Comparison of ENCODE assay signal across 8 cellular contexts in the genomic region with DNA sequence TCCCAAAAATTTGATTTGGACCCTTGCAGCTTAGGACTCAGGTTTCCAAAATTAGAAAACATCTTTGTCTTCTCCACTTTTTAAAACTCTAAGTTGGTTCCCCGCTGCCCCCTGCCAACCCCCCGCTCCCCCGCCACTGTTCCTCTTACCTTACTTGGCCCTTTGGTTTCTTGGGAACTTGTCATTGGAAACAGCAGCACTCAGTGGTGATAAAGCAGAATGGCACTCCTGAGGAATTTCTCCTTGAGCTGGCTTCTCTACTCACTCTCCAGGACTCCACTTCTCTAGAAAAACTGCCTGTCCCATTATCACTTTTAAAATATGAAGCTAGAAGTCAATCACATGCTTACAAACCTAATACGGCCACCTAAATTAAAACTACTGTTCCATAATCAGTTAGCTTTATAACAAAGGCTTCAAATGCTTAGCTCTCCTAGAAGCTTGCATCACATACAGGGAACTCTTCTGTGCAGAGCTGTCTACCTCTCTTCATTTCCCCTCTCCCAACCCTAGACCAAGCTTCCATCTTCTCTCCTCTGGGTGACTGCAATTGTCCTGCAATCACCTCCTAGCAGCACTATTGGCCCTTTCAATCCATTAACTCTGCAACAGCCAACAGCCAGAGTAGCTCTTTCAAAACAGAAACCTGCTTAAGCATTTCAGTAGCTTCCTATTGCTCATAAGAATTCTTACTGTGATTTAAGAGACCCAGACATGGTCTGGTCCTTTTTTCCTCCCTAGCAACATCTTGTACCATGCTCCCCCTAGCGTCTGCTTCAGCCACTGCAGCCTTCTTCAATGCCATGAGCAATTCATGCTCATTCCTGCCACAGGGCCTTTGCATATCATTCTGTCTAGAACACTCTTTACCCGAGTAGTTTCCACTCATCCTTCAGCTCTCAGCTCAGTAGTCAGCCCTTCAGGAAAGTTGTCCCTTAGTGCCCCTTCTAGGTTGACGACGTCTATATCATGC. TPM values are rescaled to one million over a fixed set of nuclear protein-coding genes. Genes with fewer than 3 reads are reported as not detected.
DNase-seq lines count a peak whose midpoint lies in the region; ATAC-seq and TF ChIP-seq lines count a peak whose summit lies in the region.

No MANE protein-coding gene starts in this region.

- WGBS in hepatocyte (ENCODE audit: low lambda C conversion rate, missing lambda C conversion rate), result 61% methylated on average over 8 of the region's 8 CpGs

- H3K79me2 ChIP-seq in GM23338 (replicated peaks; ENCODE audit: insufficient read depth) (no peaks in the 10 kb centered on the region), Loucy (ENCODE audit: insufficient read depth, low read length) (no peaks in the 10 kb centered on the region), hepatocyte (no peaks in the 10 kb centered on the region)

- H3K27me3 Mint-ChIP-seq in GM23338 (ENCODE audit: insufficient read depth, low read depth, poor library complexity), result peaks cover 2% of the 10 kb centered on the region
- H3K27me3 Mint-ChIP-seq in T-helper 17 cell, result peaks cover 11% of the 10 kb centered on the region

- DNase-seq in GM10266 (ENCODE audit: extremely low spot score) (peak; percentile 51), GM23338 (ENCODE audit: low spot score) (peak; percentile 91), T-helper 17 cell (peak; percentile 21 to 42 (median 34)), ascending aorta (ENCODE audit: low spot score in 2 of 2) (peak; percentile 11 to 78), hepatocyte (ENCODE audit: low spot score) (peak; percentile 81), gastrocnemius medialis (peak; percentile 8 to 48), NCI-H226 (no peak)

- intact Hi-C loops in ascending aorta (cut with DNase I), result loop anchor here (5.0 kb wide), 3 partner anchors 273 to 413 kb away; partner anchors contain the start of genes FZD5 and METTL21A
- intact Hi-C loops in gastrocnemius medialis (cut with DNase I; ENCODE audit: low total_unique reads), result loop anchor here (2.0 kb wide), 1 partner anchor 294 kb away; no protein-coding TSS in a partner anchor

- H3K36me3 Mint-ChIP-seq in GM23338 (ENCODE audit: low read depth), result no peaks in the 10 kb centered on the region
- H3K36me3 Mint-ChIP-seq in T-helper 17 cell (ENCODE audit: low read depth), result no peaks in the 10 kb centered on the region

- in situ Hi-C loops in gastrocnemius medialis (cut with MboI; ENCODE audit: low sequenced_read_pairs in 4 of 4), result loop anchor here in 2 of 4 donors (25.0 kb wide), 2 partner anchors 403 to 428 kb away; partner anchors contain the start of gene METTL21A (in 1 of the 2)

- H3K9me3 ChIP-seq in Loucy (ENCODE audit: insufficient read depth, low read depth, low read length), result no peaks in the 10 kb centered on the region
- H3K9me3 ChIP-seq in T-helper 17 cell (ENCODE audit: control insufficient read depth, low read length, poor library complexity, severe bottlenecking), result no peaks in the 10 kb centered on the region
- no peaks in the 10 kb centered on the region for H3K9me3 ChIP-seq in ascending aorta
- H3K9me3 ChIP-seq in hepatocyte (ENCODE audit: low read depth), result no peaks in the 10 kb centered on the region
- no peaks in the 10 kb centered on the region for H3K9me3 ChIP-seq in gastrocnemius medialis

- H3K27me3 ChIP-seq in GM23338 (ENCODE audit: insufficient read depth) (no peaks in the 10 kb centered on the region), Loucy (ENCODE audit: insufficient read depth, low read length, poor library complexity, severe bottlenecking) (no peaks in the 10 kb centered on the region), ascending aorta (no peaks in the 10 kb centered on the region), hepatocyte (no peaks in the 10 kb centered on the region), gastrocnemius medialis (no peaks in the 10 kb centered on the region)

- H3K36me3 ChIP-seq in GM23338 (ENCODE audit: insufficient read depth) (no peaks in the 10 kb centered on the region), Loucy (ENCODE audit: insufficient read depth, low read length) (no peaks in the 10 kb centered on the region), ascending aorta (no peaks in the 10 kb centered on the region), hepatocyte (replicated peaks; ENCODE audit: insufficient read depth, low read depth) (no peaks in the 10 kb centered on the region), gastrocnemius medialis (no peaks in the 10 kb centered on the region)

- peaks cover 22% of the 10 kb centered on the region for H3K4me1 Mint-ChIP-seq in GM23338
- H3K4me1 Mint-ChIP-seq in T-helper 17 cell, result peaks cover 6% of the 10 kb centered on the region

- no peak overlapping the region for H3K4me3 ChIP-seq in GM23338
- H3K4me3 ChIP-seq in Loucy (ENCODE audit: low read length, poor library complexity, severe bottlenecking), result no peak overlapping the region
- no peak overlapping the region for H3K4me3 ChIP-seq in ascending aorta
- no peak overlapping the region for H3K4me3 ChIP-seq in hepatocyte
- no peak overlapping the region for H3K4me3 ChIP-seq in gastrocnemius medialis

- ATAC-seq in GM23338 (peak; percentile 93), T-helper 17 cell (peak; percentile 66), gastrocnemius medialis (peak in 1 of 2 donors; percentile 82)

- no peaks in the 10 kb centered on the region for H3F3A ChIP-seq in GM23338 (replicated peaks; ENCODE audit: low read depth)
- no peaks in the 10 kb centered on the region for H3F3A ChIP-seq in Loucy (ENCODE audit: low read depth)

- no peaks in the 10 kb centered on the region for H4K20me1 ChIP-seq in GM23338 (replicated peaks; ENCODE audit: insufficient read depth)
- H4K20me1 ChIP-seq in Loucy (ENCODE audit: insufficient read depth, low read length, poor library complexity, severe bottlenecking), result no peaks in the 10 kb centered on the region
- H4K20me1 ChIP-seq in hepatocyte (ENCODE audit: insufficient read depth, poor library complexity, severe bottlenecking), result no peaks in the 10 kb centered on the region

- H3K4me2 ChIP-seq in GM23338, result peak overlapping the region; percentile 21
- H3K4me2 ChIP-seq in Loucy (ENCODE audit: low read depth, low read length, poor library complexity, severe bottlenecking), result no peak overlapping the region
- H3K4me2 ChIP-seq in hepatocyte, result no peak overlapping the region

- no peaks in the 10 kb centered on the region for H3K9me3 Mint-ChIP-seq in GM23338

- H3K9ac ChIP-seq in Loucy (ENCODE audit: low read depth, low read length, poor library complexity, severe bottlenecking), result no peak overlapping the region

- peaks cover 14% of the 10 kb centered on the region for H3K4me1 ChIP-seq in GM23338 (ENCODE audit: insufficient read depth)
- H3K4me1 ChIP-seq in Loucy (ENCODE audit: insufficient read depth, low read length, poor library complexity, severe bottlenecking), result no peaks in the 10 kb centered on the region
- H3K4me1 ChIP-seq in ascending aorta, result no peaks in the 10 kb centered on the region
- H3K4me1 ChIP-seq in hepatocyte (ENCODE audit: insufficient read depth), result no peaks in the 10 kb centered on the region
- no peaks in the 10 kb centered on the region for H3K4me1 ChIP-seq in gastrocnemius medialis

- TF ChIP-seq CTCF in GM10266 (IDR thresholded peaks at IDR 0.05; ENCODE audit: control insufficient read depth, insufficient read depth, low read depth, missing control alignments) (peak; percentile 87), GM23338 (conservative IDR thresholded peaks at IDR 0.05; ENCODE audit: low read depth in 2 of 2) (peak; percentile 88 to 89), Loucy (conservative IDR thresholded peaks at IDR 0.05; ENCODE audit: low read length) (peak; percentile 88), ascending aorta (IDR thresholded peaks at IDR 0.05) (peak; percentile 56 to 66 (median 65)), hepatocyte (IDR thresholded peaks at IDR 0.05; ENCODE audit: poor library complexity) (peak; percentile 58), gastrocnemius medialis (IDR thresholded peaks at IDR 0.05 in 4 of 5, conservative IDR thresholded peaks at IDR 0.05 in 1 of 5) (peak; percentile 34 to 73 (median 63))

- H3K9me2 ChIP-seq in GM23338 (ENCODE audit: insufficient read depth) (no peaks in the 10 kb centered on the region), Loucy (replicated peaks; ENCODE audit: low read depth, low read length) (no peaks in the 10 kb centered on the region), hepatocyte (replicated peaks; ENCODE audit: insufficient read depth) (no peaks in the 10 kb centered on the region)

- no peak for TF ChIP-seq POLR2A in gastrocnemius medialis (IDR thresholded peaks at IDR 0.05)

- H2AFZ ChIP-seq in GM23338 (peak overlapping the region; percentile 78; the same call in 1 of the 2 replicates), Loucy (ENCODE audit: low read length) (peak overlapping the region; percentile 16; the same call in 1 of the 2 replicates), hepatocyte (no peak overlapping the region)

- peak overlapping the region; percentile 6; the same call in 1 of the 2 replicates for H3K27ac Mint-ChIP-seq in GM23338
- no peak overlapping the region for H3K27ac Mint-ChIP-seq in T-helper 17 cell

- no peak overlapping the region for H3K4me3 Mint-ChIP-seq in GM23338
- H3K4me3 Mint-ChIP-seq in T-helper 17 cell, result no peak overlapping the region

- H3K27ac ChIP-seq in GM23338 (ENCODE audit: low read depth) (peak overlapping the region; percentile 48; the same call in 1 of the 2 replicates), ascending aorta (no peak overlapping the region), hepatocyte (peak overlapping the region; percentile 39), gastrocnemius medialis (no peak overlapping the region)

TF ChIP-seq in GM23338, 12 proteins besides CTCF, POLR2A, EP300 and RAD21 (continues in another document):
- TF ChIP-seq NANOG (IDR thresholded peaks at IDR 0.05; ENCODE audit: borderline replicate concordance) (peak; percentile 8; the same call in 1 of the 2 replicates), JUNB (IDR thresholded peaks at IDR 0.05; ENCODE audit: unreplicated experiment) (no peak), ZNF331 (CRISPR knock-in tag; IDR thresholded peaks at IDR 0.05; ENCODE audit: low read depth) (peak; percentile 36; the same call in 1 of the 2 replicates), CREB1 (CRISPR knock-in tag; IDR thresholded peaks at IDR 0.05; ENCODE audit: low read depth) (0 out of 2 replicates have a peak, but pooled peaks have one; percentile 21), ETS1 (IDR thresholded peaks at IDR 0.05) (no peak)

RNA-seq across cellular contexts. Expression of gene PLEKHM3, which starts 15.2 kb away (rescaled TPM):
- 5.6 and 8.8 TPM in 2 replicates for total RNA-seq in GM23338 (2014; rRNA removed; shearing (Covaris generic))
- polyA plus RNA-seq in GM23338 (2016; fragmentation: Nextera tagmentation; extraction: Ambion mirVana), result 3.5 and 3.9 TPM in 2 replicates
- 10 to 100 TPM; 14.3 to 14.4 TPM for total RNA-seq in T-helper 17 cell
- total RNA-seq in ascending aorta, result 18.3 TPM
- 11.1 and 14.3 TPM in 2 replicates for total RNA-seq in hepatocyte
- polyA plus RNA-seq in hepatocyte, result 4.2 and 7.2 TPM in 2 replicates
- total RNA-seq in gastrocnemius medialis, result 1 to 10 TPM; 5.6 to 8.8 (median 6.8) TPM

Comparison
In these comparisons a context has a peak if more than half of its experiments do, and no peak if none do; other contexts are left out.
1. H3K27ac ChIP-seq: peak in GM23338 (single experiment) and hepatocyte (single experiment); none in ascending aorta (0 of 2) and gastrocnemius medialis (0 of 4).
2. Peak in every context shown above with its lines, with median percentiles within 50 percentile points of each other: CTCF ChIP-seq.